Comparison of ENCODE assay signal across 19 cellular contexts in genomic region chr15:66848666-66849392, GRCh38.
DNase-seq lines count a peak whose midpoint lies in the region; ATAC-seq and TF ChIP-seq lines count a peak whose summit lies in the region.
"Had no signal": no experiment of that assay in that cellular context is flagged by ENCODE, and none has a peak within 500 bp of the region (broad histone marks: within the 10 kb centered on the region; RNA-seq: fewer than 3 reads in every experiment).

No MANE protein-coding gene starts in this region.

- no peak for ATAC-seq in left cardiac atrium
- no peak for ATAC-seq in HG03108 (IDR thresholded peaks at IDR 0.05; ENCODE audit: unreplicated experiment)
- ATAC-seq: GM12878; stimulated activated effector memory CD8-positive, alpha-beta T cell treated with anti-CD3 and anti-CD28 coated beads, Interleukin-12 subunit alpha, Interleukin-12 subunit beta, amount 100 ng/mL, for 72 hours had no signal

- H3K4me1 Mint-ChIP-seq in mesothelial cell of epicardium = peaks cover 74% of the 10 kb centered on the region

- TF ChIP-seq POLR2A in esophagus muscularis mucosa (IDR thresholded peaks at IDR 0.05; ENCODE audit: low read depth) = no peak
- no peak for TF ChIP-seq POLR2A in vagina (IDR thresholded peaks at IDR 0.05)

- H3K4me3 Mint-ChIP-seq in mesothelial cell of epicardium = no peak overlapping the region
- H3K4me3 Mint-ChIP-seq: activated naive CD8-positive, alpha-beta T cell treated with anti-CD3 and anti-CD28 coated beads for 36 hours; B cell; natural killer cell treated with Interleukin-12 subunit alpha and Interleukin-12 subunit beta and Interleukin-15 and Interleukin-18, amount 100 ng/mL, for 72 hours; stimulated activated effector memory CD8-positive, alpha-beta T cell treated with anti-CD3 and anti-CD28 coated beads, Interleukin-12 subunit alpha, Interleukin-12 subunit beta, amount 100 ng/mL, for 72 hours had no signal

- H3K4me3 ChIP-seq in cardiac muscle cell (no peak overlapping the region), esophagus muscularis mucosa (no peak overlapping the region), vagina (no peak overlapping the region)
- H3K4me3 ChIP-seq: GM12878, prostate gland had no signal

- H3K36me3 Mint-ChIP-seq in mesothelial cell of epicardium = no peaks in the 10 kb centered on the region
- H3K36me3 Mint-ChIP-seq: activated naive CD8-positive, alpha-beta T cell treated with anti-CD3 and anti-CD28 coated beads for 36 hours; natural killer cell treated with Interleukin-12 subunit alpha and Interleukin-12 subunit beta and Interleukin-15 and Interleukin-18, amount 100 ng/mL, for 72 hours; stimulated activated effector memory CD8-positive, alpha-beta T cell treated with anti-CD3 and anti-CD28 coated beads, Interleukin-12 subunit alpha, Interleukin-12 subunit beta, amount 100 ng/mL, for 72 hours had no signal

- H3K4me1 ChIP-seq in cardiac muscle cell (ENCODE audit: low read depth) (peaks cover 57% of the 10 kb centered on the region), esophagus muscularis mucosa (peaks cover 23 to 46% (median 31%) of the 10 kb centered on the region in 4 donors), vagina (peaks cover 37% of the 10 kb centered on the region)

- DNase-seq in cardiac muscle cell (ENCODE audit: low read depth in 1 of 2, low spot score in 1 of 2) = peak in 1 of 2 donors; percentile 45
- no peak for DNase-seq in left cardiac atrium
- peak; percentile 72 for DNase-seq in esophagus muscularis mucosa (ENCODE audit: extremely low spot score)
- peak in 1 of 2 experiments; percentile 37 for DNase-seq in mesothelial cell of epicardium (ENCODE audit: low spot score in 2 of 2, unreplicated experiment in 2 of 2)
- DNase-seq in vagina (ENCODE audit: extremely low spot score in 2 of 2) = peak; percentile 70 to 74
- no peak for DNase-seq in OCI-M1 (lab: John Stamatoyannopoulos, UW)
- no peak for DNase-seq in foreskin melanocyte
- DNase-seq: activated naive CD8-positive, alpha-beta T cell treated with anti-CD3 and anti-CD28 coated beads for 36 hours; DMS79; kidney glomerular epithelial cell; NCI-H1694 treated with DMSO at 0.1 percent for 48 hours; NCI-H69; stimulated activated CD4-positive, alpha-beta T cell treated with anti-CD3 and anti-CD28 coated beads, Interleukin-2, amount 100 ng/mL, for 24 hours had no signal

- no peak for TF ChIP-seq EP300 in esophagus muscularis mucosa (IDR thresholded peaks at IDR 0.05)

- intact Hi-C loops in left cardiac atrium (cut with DNase I) (loop anchor here (5.0 to 10.0 kb wide), 2 partner anchors 142 to 144 kb away; partner anchors contain the start of gene SMAD6 (in 1 of the 2)), esophagus muscularis mucosa (cut with DNase I) (loop anchor here (2.0 kb wide), 1 partner anchor 148 kb away; no protein-coding TSS in a partner anchor), vagina (cut with DNase I) (loop anchor here (5.0 kb wide), 1 partner anchor 72 kb away; no protein-coding TSS in a partner anchor)

- H3K36me3 ChIP-seq in cardiac muscle cell (no peaks in the 10 kb centered on the region), esophagus muscularis mucosa (no peaks in the 10 kb centered on the region), vagina (no peaks in the 10 kb centered on the region)
- H3K36me3 ChIP-seq: prostate gland had no signal

- WGBS in esophagus muscularis mucosa = 83% methylated on average over 8 of the region's 9 CpGs

- H3K9me3 Mint-ChIP-seq in mesothelial cell of epicardium = no peaks in the 10 kb centered on the region
- H3K9me3 Mint-ChIP-seq: activated naive CD8-positive, alpha-beta T cell treated with anti-CD3 and anti-CD28 coated beads for 36 hours; natural killer cell treated with Interleukin-12 subunit alpha and Interleukin-12 subunit beta and Interleukin-15 and Interleukin-18, amount 100 ng/mL, for 72 hours; stimulated activated effector memory CD8-positive, alpha-beta T cell treated with anti-CD3 and anti-CD28 coated beads, Interleukin-12 subunit alpha, Interleukin-12 subunit beta, amount 100 ng/mL, for 72 hours had no signal

- H3K9me3 ChIP-seq in cardiac muscle cell (ENCODE audit: low read depth) (no peaks in the 10 kb centered on the region), esophagus muscularis mucosa (no peaks in the 10 kb centered on the region), vagina (no peaks in the 10 kb centered on the region)
- H3K9me3 ChIP-seq: prostate gland had no signal

- H3K27me3 Mint-ChIP-seq in mesothelial cell of epicardium (ENCODE audit: low read depth) = no peaks in the 10 kb centered on the region

- H3K27me3 ChIP-seq in cardiac muscle cell = no peaks in the 10 kb centered on the region
- no peaks in the 10 kb centered on the region for H3K27me3 ChIP-seq in esophagus muscularis mucosa
- H3K27me3 ChIP-seq in vagina = no peaks in the 10 kb centered on the region

- H3K27ac ChIP-seq in cardiac muscle cell (peak overlapping the region; percentile 98), esophagus muscularis mucosa (replicated peaks in 1 of 4) (no peak overlapping the region), vagina (peak overlapping the region; percentile 82)
- H3K27ac ChIP-seq: prostate gland had no signal

- H3K27ac Mint-ChIP-seq in mesothelial cell of epicardium = peak overlapping the region; percentile 97
- H3K27ac Mint-ChIP-seq: activated naive CD8-positive, alpha-beta T cell treated with anti-CD3 and anti-CD28 coated beads for 36 hours; B cell; natural killer cell treated with Interleukin-12 subunit alpha and Interleukin-12 subunit beta and Interleukin-15 and Interleukin-18, amount 100 ng/mL, for 72 hours; stimulated activated effector memory CD8-positive, alpha-beta T cell treated with anti-CD3 and anti-CD28 coated beads, Interleukin-12 subunit alpha, Interleukin-12 subunit beta, amount 100 ng/mL, for 72 hours had no signal

- TF ChIP-seq CTCF in cardiac muscle cell (IDR thresholded peaks at IDR 0.05; ENCODE audit: low read depth, low read length) (no peak), esophagus muscularis mucosa (IDR thresholded peaks at IDR 0.05) (no peak), mesothelial cell of epicardium (IDR thresholded peaks at IDR 0.05; ENCODE audit: unreplicated experiment) (no peak), vagina (IDR thresholded peaks at IDR 0.05) (no peak)

Comparison
In these comparisons a context has a peak if more than half of its experiments do, and no peak if none do; other contexts are left out.
1. DNase-seq: peak in esophagus muscularis mucosa (single experiment) and vagina (2 of 2); none in left cardiac atrium (single experiment), OCI-M1 (single experiment) and foreskin melanocyte (single experiment).
2. H3K27ac ChIP-seq: peak in cardiac muscle cell (single experiment) and vagina (single experiment); none in esophagus muscularis mucosa (0 of 4).